Comparison of ENCODE assay signal across 8 cellular contexts in the genomic region with DNA sequence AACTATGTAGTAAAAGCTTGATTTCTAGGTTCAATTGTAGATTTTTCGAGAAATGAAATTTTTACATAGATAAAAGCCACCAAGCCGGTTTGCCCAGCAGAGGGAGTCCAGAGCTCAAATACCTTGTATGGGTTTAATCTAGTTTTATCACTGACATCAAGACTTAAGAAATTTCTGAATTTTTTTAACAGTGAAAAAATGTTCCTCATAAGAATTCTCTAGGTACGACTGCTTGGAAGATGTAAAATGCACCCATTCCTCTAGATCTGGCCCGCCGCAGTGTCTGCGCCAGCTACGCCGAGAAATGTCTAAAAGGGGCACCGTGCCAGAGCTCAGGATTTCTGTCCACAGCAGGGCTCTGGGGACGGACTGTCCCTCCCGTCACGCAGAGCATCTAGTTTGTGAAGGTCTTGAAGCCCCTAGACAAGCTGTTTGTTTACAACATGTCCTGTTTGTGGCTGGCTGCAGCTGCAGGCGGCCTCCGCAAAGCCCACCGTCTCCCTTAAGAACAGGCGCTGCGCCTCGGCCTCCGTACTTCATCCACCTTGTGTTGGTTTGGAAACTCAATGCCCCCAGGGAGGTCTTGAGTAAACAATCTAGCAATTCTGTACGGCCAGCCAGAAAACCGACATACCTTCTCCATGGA. TPM values are rescaled to one million over a fixed set of nuclear protein-coding genes. Genes with fewer than 3 reads are reported as not detected.
DNase-seq lines count a peak whose midpoint lies in the region; ATAC-seq and TF ChIP-seq lines count a peak whose summit lies in the region.

No MANE protein-coding gene starts in this region.

- H3K4me2 ChIP-seq in GM23338 (no peak overlapping the region), smooth muscle cell (no peak overlapping the region)

- ATAC-seq in GM23338, result no peak
- no peak for ATAC-seq in foreskin keratinocyte
- ATAC-seq in GM19035 (IDR thresholded peaks at IDR 0.05; ENCODE audit: unreplicated experiment), result no peak
- ATAC-seq in GM19351 (IDR thresholded peaks at IDR 0.05; ENCODE audit: unreplicated experiment), result no peak

- H3K27me3 ChIP-seq in AG04450 (ENCODE audit: control insufficient read depth, insufficient read depth, low read length) (no peaks in the 10 kb centered on the region), GM23338 (ENCODE audit: insufficient read depth) (no peaks in the 10 kb centered on the region), foreskin keratinocyte (no peaks in the 10 kb centered on the region), smooth muscle cell (ENCODE audit: low read depth) (no peaks in the 10 kb centered on the region)

- no peak overlapping the region for H2AFZ ChIP-seq in GM23338
- no peak overlapping the region for H2AFZ ChIP-seq in smooth muscle cell (ENCODE audit: low read depth)

- H4K20me1 ChIP-seq in GM23338 (replicated peaks; ENCODE audit: insufficient read depth), result peaks cover 7% of the 10 kb centered on the region; the same call in 1 of the 2 replicates
- H4K20me1 ChIP-seq in smooth muscle cell (ENCODE audit: low read depth), result peaks cover 24% of the 10 kb centered on the region

- no peaks in the 10 kb centered on the region for H3K9me2 ChIP-seq in GM23338 (ENCODE audit: insufficient read depth)

- no peak overlapping the region for H3K9ac ChIP-seq in smooth muscle cell (ENCODE audit: low read depth)

- no peaks in the 10 kb centered on the region for H3K36me3 ChIP-seq in GM23338 (ENCODE audit: insufficient read depth)
- H3K36me3 ChIP-seq in smooth muscle cell (ENCODE audit: low read depth), result no peaks in the 10 kb centered on the region

- H3K27me3 Mint-ChIP-seq in GM23338 (ENCODE audit: insufficient read depth, low read depth, poor library complexity), result peaks cover 9% of the 10 kb centered on the region

- peak; percentile 82 for TF ChIP-seq CTCF in AG04450 (IDR thresholded peaks at IDR 0.05; ENCODE audit: low read depth, low read length)
- TF ChIP-seq CTCF in GM23338 (conservative IDR thresholded peaks at IDR 0.05; ENCODE audit: low read depth in 2 of 2), result peak; percentile 40 to 60
- TF ChIP-seq CTCF in foreskin keratinocyte (conservative IDR thresholded peaks at IDR 0.05), result peak; percentile 89
- peak; percentile 72 for TF ChIP-seq CTCF in smooth muscle cell (IDR thresholded peaks at IDR 0.05; ENCODE audit: borderline replicate concordance, insufficient read depth, poor library complexity, severe bottlenecking)

- H3K4me3 ChIP-seq in AG04450 (ENCODE audit: low read depth, low read length), result no peak overlapping the region
- H3K4me3 ChIP-seq in GM23338, result no peak overlapping the region
- no peak overlapping the region for H3K4me3 ChIP-seq in smooth muscle cell

- H3F3A ChIP-seq in GM23338 (replicated peaks; ENCODE audit: low read depth), result no peaks in the 10 kb centered on the region
- no peaks in the 10 kb centered on the region for H3F3A ChIP-seq in smooth muscle cell (ENCODE audit: low read depth)

- no peaks in the 10 kb centered on the region for H3K4me1 ChIP-seq in GM23338 (ENCODE audit: insufficient read depth)
- H3K4me1 ChIP-seq in foreskin keratinocyte, result no peaks in the 10 kb centered on the region
- no peaks in the 10 kb centered on the region for H3K4me1 ChIP-seq in smooth muscle cell (ENCODE audit: low read depth)

- POLR2A ChIA-PET in AG04450 (lab: Yijun Ruan, JAX), result interaction anchor here (0.6 to 0.9 kb wide), 2 partner anchors 26 to 41 kb away, joined by 3 to 6 read pairs; no protein-coding TSS in a partner anchor

- H3K36me3 Mint-ChIP-seq in GM23338 (ENCODE audit: low read depth), result peaks cover 56% of the 10 kb centered on the region

- no peak overlapping the region for H3K27ac Mint-ChIP-seq in GM23338

- H3K27ac ChIP-seq in AG04450 (ENCODE audit: low read depth, low read length) (no peak overlapping the region), GM23338 (ENCODE audit: low read depth) (0 out of 2 replicates have a peak overlapping the region, but pooled peaks have one; percentile 9), foreskin keratinocyte (no peak overlapping the region), smooth muscle cell (ENCODE audit: low read depth) (no peak overlapping the region)

- no peak for DNase-seq in AG04450 (ENCODE audit: low read depth, low spot score)
- no peak for DNase-seq in GM23338 (ENCODE audit: low spot score)
- DNase-seq in activated CD4-positive, alpha-beta T cell treated with anti-CD3 and anti-CD28 coated beads for 48 hours, result peak; percentile 60
- no peak for DNase-seq in foreskin keratinocyte
- no peak for DNase-seq in smooth muscle cell (lab: John Stamatoyannopoulos, UW; ENCODE audit: unreplicated experiment)
- DNase-seq in activated CD8-positive, alpha-beta memory T cell treated with anti-CD3 and anti-CD28 coated beads, Interleukin-2, amount 50 U/mL, for 48 hours, result no peak

- 95% methylated on average over 21 of the region's 21 CpGs for WGBS in smooth muscle cell (ENCODE audit: low lambda C conversion rate)

- H3K9me3 ChIP-seq in AG04450 (ENCODE audit: control insufficient read depth, insufficient read depth, low read length), result no peaks in the 10 kb centered on the region; the same call in 1 of the 2 replicates
- no peaks in the 10 kb centered on the region for H3K9me3 ChIP-seq in smooth muscle cell (replicated peaks; ENCODE audit: low read depth)

- CTCF ChIA-PET in AG04450 (lab: Charles Lee), result interaction anchor here (0.5 to 3.2 kb wide), 30 partner anchors 9 to 360 kb away, joined by 3 to 72 read pairs (median 4); no protein-coding TSS in a partner anchor

- no peaks in the 10 kb centered on the region for H3K9me3 Mint-ChIP-seq in GM23338

- H3K4me1 Mint-ChIP-seq in GM23338, result peaks cover 2% of the 10 kb centered on the region; the same call in 2 of the 3 replicates

- H3K79me2 ChIP-seq in GM23338 (replicated peaks; ENCODE audit: insufficient read depth) (no peaks in the 10 kb centered on the region), smooth muscle cell (ENCODE audit: low read depth) (no peaks in the 10 kb centered on the region)

- no peak overlapping the region for H3K4me3 Mint-ChIP-seq in GM23338

TF ChIP-seq in GM23338, 12 proteins besides CTCF, POLR2A, EP300 and RAD21 (continues in another document):
- TF ChIP-seq, protein P1, sequence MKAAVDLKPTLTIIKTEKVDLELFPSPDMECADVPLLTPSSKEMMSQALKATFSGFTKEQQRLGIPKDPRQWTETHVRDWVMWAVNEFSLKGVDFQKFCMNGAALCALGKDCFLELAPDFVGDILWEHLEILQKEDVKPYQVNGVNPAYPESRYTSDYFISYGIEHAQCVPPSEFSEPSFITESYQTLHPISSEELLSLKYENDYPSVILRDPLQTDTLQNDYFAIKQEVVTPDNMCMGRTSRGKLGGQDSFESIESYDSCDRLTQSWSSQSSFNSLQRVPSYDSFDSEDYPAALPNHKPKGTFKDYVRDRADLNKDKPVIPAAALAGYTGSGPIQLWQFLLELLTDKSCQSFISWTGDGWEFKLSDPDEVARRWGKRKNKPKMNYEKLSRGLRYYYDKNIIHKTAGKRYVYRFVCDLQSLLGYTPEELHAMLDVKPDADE (IDR thresholded peaks at IDR 0.05), result no peak

RNA-seq across cellular contexts. Expression of a gene that starts 24.8 kb away (rescaled TPM):
- polyA plus RNA-seq in AG04450 (2011; rRNA removed) (70.1 and 77.9 TPM in 2 replicates), GM23338 (2016; fragmentation: Nextera tagmentation; extraction: Ambion mirVana) (75.0 and 80.2 TPM in 2 replicates), foreskin keratinocyte (47.0 and 51.8 TPM in 2 replicates), smooth muscle cell (107 and 118 TPM in 2 replicates)
- 24.0 and 33.4 TPM in 2 replicates for polyA minus RNA-seq in AG04450 (2011; rRNA and poly(A)+ RNA removed)
- 35.9 and 42.6 TPM in 2 replicates for total RNA-seq in GM23338 (2014; rRNA removed; shearing (Covaris generic))
- total RNA-seq in foreskin keratinocyte (38.5 and 44.2 TPM in 2 replicates), smooth muscle cell (67.5 and 77.5 TPM in 2 replicates)

RNA-seq across cellular contexts. Expression of a gene that starts 33.4 kb away (rescaled TPM):
- polyA plus RNA-seq in AG04450 (2011; rRNA removed), result 16.3 and 18.2 TPM in 2 replicates
- 25.3 and 36.4 TPM in 2 replicates for polyA minus RNA-seq in AG04450 (2011; rRNA and poly(A)+ RNA removed)
- total RNA-seq in GM23338 (2014; rRNA removed; shearing (Covaris generic)), result 11.3 and 23.8 TPM in 2 replicates
- polyA plus RNA-seq in GM23338 (2016; fragmentation: Nextera tagmentation; extraction: Ambion mirVana), result 4.5 and 7.0 TPM in 2 replicates
- 17.5 and 18.1 TPM in 2 replicates for total RNA-seq in foreskin keratinocyte
- polyA plus RNA-seq in foreskin keratinocyte, result 10.2 and 12.8 TPM in 2 replicates
- 9.3 and 25.6 TPM in 2 replicates for total RNA-seq in smooth muscle cell
- 13.9 and 23.0 TPM in 2 replicates for polyA plus RNA-seq in smooth muscle cell
